19 cellular contexts compared by ENCODE assay signal in the genomic region with DNA sequence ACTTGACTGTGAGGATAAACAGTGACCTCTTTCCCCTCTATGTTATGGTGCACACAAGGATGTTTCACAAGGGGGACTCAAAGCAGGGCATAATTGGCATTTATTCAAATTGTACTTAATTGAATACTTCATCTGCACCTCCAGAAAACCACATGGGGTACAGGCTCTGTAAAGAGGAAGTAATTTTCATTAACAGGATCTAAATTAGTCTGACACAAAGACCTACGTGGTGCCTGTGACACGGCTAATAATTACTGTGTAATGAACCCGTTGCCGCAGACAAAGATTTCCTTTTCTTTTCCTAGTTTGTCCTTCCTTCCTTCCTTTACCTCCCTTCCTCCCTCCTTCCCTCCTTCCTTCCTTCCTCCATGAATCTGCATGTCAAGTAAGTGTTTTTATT.
"Had no signal": no experiment of that assay in that cellular context is flagged by ENCODE, and none has a peak within 500 bp of the region (broad histone marks: within the 10 kb centered on the region; RNA-seq: fewer than 3 reads in every experiment).

No MANE protein-coding gene starts in this region.

- H3K9me3 Mint-ChIP-seq: activated CD4-positive, alpha-beta T cell treated with anti-CD3 and anti-CD28 coated beads, Interleukin-2, amount 10 ng/mL, durations not matched to agents 7 days and 5 days; activated naive CD4-positive, alpha-beta T cell treated with anti-CD3 and anti-CD28 coated beads, Interleukin-2, amount 10 ng/mL, durations not matched to agents 7 days and 5 days; T-helper 2 cell treated with Interferon-gamma antibody and Interleukin-4, amounts not matched to agents 5 μg/mL and 100 μg/mL, for 36 hours had no signal

- H3K36me3 Mint-ChIP-seq: activated CD8-positive, alpha-beta memory T cell treated with anti-CD3 and anti-CD28 coated beads, Interleukin-2, amount 10 ng/mL, durations not matched to agents 7 days and 5 days; activated naive CD4-positive, alpha-beta T cell treated with anti-CD3 and anti-CD28 coated beads, Interleukin-2, amount 10 ng/mL, durations not matched to agents 7 days and 5 days had no signal

- ATAC-seq: activated CD8-positive, alpha-beta memory T cell treated with anti-CD3 and anti-CD28 coated beads, Interleukin-2, amount 10 ng/mL, durations not matched to agents 7 days and 5 days; activated CD8-positive, alpha-beta T cell treated with anti-CD3 and anti-CD28 coated beads for 36 hours; gastroesophageal sphincter; heart left ventricle; right lobe of liver; stimulated activated naive CD8-positive, alpha-beta T cell treated with anti-CD3 and anti-CD28 coated beads, Interleukin-15, Interleukin-2, amounts not matched to agents 100 U/mL and 50 U/mL, for 24 hours had no signal

- H3K27me3 Mint-ChIP-seq: activated CD4-positive, alpha-beta T cell treated with anti-CD3 and anti-CD28 coated beads, Interleukin-2, amount 10 ng/mL, durations not matched to agents 7 days and 5 days had no signal

- DNase-seq: activated CD4-positive, alpha-beta T cell treated with anti-CD3 and anti-CD28 coated beads, Interleukin-2, amount 10 ng/mL, durations not matched to agents 7 days and 5 days; activated CD4-positive, CD25-positive, alpha-beta regulatory T cell treated with anti-CD3 and anti-CD28 coated beads, Interleukin-2, amount 50 U/mL, for 72 hours; activated CD8-positive, alpha-beta memory T cell treated with anti-CD3 and anti-CD28 coated beads, Interleukin-2, amount 10 ng/mL, durations not matched to agents 7 days and 5 days; activated CD8-positive, alpha-beta T cell treated with anti-CD3 and anti-CD28 coated beads for 36 hours; activated effector memory CD4-positive, alpha-beta T cell treated with anti-CD3 and anti-CD28 coated beads, Interleukin-2, amount 50 U/mL, for 16 hours; activated naive CD4-positive, alpha-beta T cell treated with anti-CD3 and anti-CD28 coated beads, Interleukin-2, amount 10 ng/mL, durations not matched to agents 7 days and 5 days; activated T-cell treated with anti-CD3 and anti-CD28 coated beads for 4 hours; cerebellar nuclear complex; heart left ventricle; mesenchymal stem cell; nephron progenitor cell; nucleus accumbens; right lobe of liver; stimulated activated CD4-positive, alpha-beta T cell treated with anti-CD3 and anti-CD28 coated beads, Interleukin-1b, Interleukin-23, amount 100 ng/mL, for 48 hours; stimulated activated naive CD8-positive, alpha-beta T cell treated with anti-CD3 and anti-CD28 coated beads, Interleukin-15, Interleukin-2, amounts not matched to agents 100 U/mL and 50 U/mL, for 24 hours; upper lobe of left lung; WERI-Rb-1 had no signal

- H3K27ac Mint-ChIP-seq: activated CD4-positive, alpha-beta T cell treated with anti-CD3 and anti-CD28 coated beads, Interleukin-2, amount 10 ng/mL, durations not matched to agents 7 days and 5 days; activated CD8-positive, alpha-beta memory T cell treated with anti-CD3 and anti-CD28 coated beads, Interleukin-2, amount 10 ng/mL, durations not matched to agents 7 days and 5 days; activated CD8-positive, alpha-beta T cell treated with anti-CD3 and anti-CD28 coated beads for 36 hours; activated naive CD4-positive, alpha-beta T cell treated with anti-CD3 and anti-CD28 coated beads, Interleukin-2, amount 10 ng/mL, durations not matched to agents 7 days and 5 days; nephron progenitor cell; T-helper 2 cell treated with Interferon-gamma antibody and Interleukin-4, amounts not matched to agents 5 μg/mL and 100 μg/mL, for 36 hours had no signal

- H3K4me3 Mint-ChIP-seq: activated CD4-positive, alpha-beta T cell treated with anti-CD3 and anti-CD28 coated beads, Interleukin-2, amount 10 ng/mL, durations not matched to agents 7 days and 5 days; activated CD8-positive, alpha-beta memory T cell treated with anti-CD3 and anti-CD28 coated beads, Interleukin-2, amount 10 ng/mL, durations not matched to agents 7 days and 5 days; activated CD8-positive, alpha-beta T cell treated with anti-CD3 and anti-CD28 coated beads for 36 hours; activated naive CD4-positive, alpha-beta T cell treated with anti-CD3 and anti-CD28 coated beads, Interleukin-2, amount 10 ng/mL, durations not matched to agents 7 days and 5 days; nephron progenitor cell; T-helper 2 cell treated with Interferon-gamma antibody and Interleukin-4, amounts not matched to agents 5 μg/mL and 100 μg/mL, for 36 hours had no signal

- H3K4me1 Mint-ChIP-seq: activated CD4-positive, alpha-beta T cell treated with anti-CD3 and anti-CD28 coated beads, Interleukin-2, amount 10 ng/mL, durations not matched to agents 7 days and 5 days; activated naive CD4-positive, alpha-beta T cell treated with anti-CD3 and anti-CD28 coated beads, Interleukin-2, amount 10 ng/mL, durations not matched to agents 7 days and 5 days had no signal
